8 cellular contexts compared by ENCODE assay signal in genomic region chr12:57631566-57632368, GRCh38. TPM values are rescaled to one million over a fixed set of nuclear protein-coding genes. Genes with fewer than 3 reads are reported as not detected.
A peak's percentile ranks its signal among the peaks of the same experiment; 100 is the strongest.
DNase-seq lines count a peak whose midpoint lies in the region; ATAC-seq lines count a peak whose summit lies in the region.

No MANE protein-coding gene starts in this region.

- no peaks in the 10 kb centered on the region for H3K9me3 Mint-ChIP-seq in activated CD8-positive, alpha-beta memory T cell treated with anti-CD3 and anti-CD28 coated beads, Interleukin-2, amount 10 ng/mL, durations not matched to agents 7 days and 5 days (ENCODE audit: low read depth)
- H3K9me3 Mint-ChIP-seq in activated naive CD4-positive, alpha-beta T cell treated with anti-CD3 and anti-CD28 coated beads, Interleukin-2, amount 50 U/mL, for 72 hours, result no peaks in the 10 kb centered on the region

- peak overlapping the region; percentile 48 for H3K4me3 Mint-ChIP-seq in activated CD8-positive, alpha-beta memory T cell treated with anti-CD3 and anti-CD28 coated beads, Interleukin-2, amount 10 ng/mL, durations not matched to agents 7 days and 5 days

- peaks cover 24% of the 10 kb centered on the region for H3K4me1 ChIP-seq in stomach smooth muscle (ENCODE audit: control insufficient read depth, insufficient read depth, low read length)

- H3K9ac ChIP-seq in stomach smooth muscle (ENCODE audit: low read length in 2 of 2), result peak overlapping the region in 1 of 2 donors; percentile 29

- peaks cover 24 to 43% of the 10 kb centered on the region in 2 donors for H3K27me3 ChIP-seq in stomach smooth muscle (ENCODE audit: control insufficient read depth in 1 of 2, insufficient read depth in 2 of 2, low read length in 2 of 2)

- no peaks in the 10 kb centered on the region for H3K36me3 ChIP-seq in stomach smooth muscle (ENCODE audit: control insufficient read depth in 2 of 2, insufficient read depth in 2 of 2, low read length in 2 of 2)

- no peaks in the 10 kb centered on the region for H3K9me3 ChIP-seq in stomach smooth muscle (ENCODE audit: control insufficient read depth in 2 of 2, low read length in 2 of 2)

- H3K4me1 Mint-ChIP-seq in activated CD8-positive, alpha-beta memory T cell treated with anti-CD3 and anti-CD28 coated beads, Interleukin-2, amount 10 ng/mL, durations not matched to agents 7 days and 5 days, result peaks cover 15% of the 10 kb centered on the region

- no peak for ATAC-seq in activated CD8-positive, alpha-beta memory T cell treated with anti-CD3 and anti-CD28 coated beads, Interleukin-2, amount 10 ng/mL, durations not matched to agents 7 days and 5 days
- peak; percentile 1 to 5 for ATAC-seq in activated naive CD4-positive, alpha-beta T cell treated with anti-CD3 and anti-CD28 coated beads, Interleukin-2, amount 50 U/mL, for 72 hours
- no peak for ATAC-seq in GM21423 (IDR thresholded peaks at IDR 0.05; ENCODE audit: unreplicated experiment)

- CTCF ChIA-PET in activated CD8-positive, alpha-beta memory T cell treated with anti-CD3 and anti-CD28 coated beads, Interleukin-2, amount 10 ng/mL, durations not matched to agents 7 days and 5 days (lab: Charles Lee), result interaction anchor here (1.2 to 6.8 kb wide), 6 partner anchors 9 to 173 kb away, joined by 5 to 59 read pairs (median 12); partner anchors contain the start of gene OS9

- peaks cover 66% of the 10 kb centered on the region for H3K27me3 Mint-ChIP-seq in activated CD8-positive, alpha-beta memory T cell treated with anti-CD3 and anti-CD28 coated beads, Interleukin-2, amount 10 ng/mL, durations not matched to agents 7 days and 5 days

- peak overlapping the region; percentile 44 for H3K4me3 ChIP-seq in iPS-11a (ENCODE audit: low read depth, low read length)
- peak overlapping the region; percentile 53 to 72 for H3K4me3 ChIP-seq in stomach smooth muscle (ENCODE audit: low read length in 2 of 2)

- H3K27ac Mint-ChIP-seq in activated CD8-positive, alpha-beta memory T cell treated with anti-CD3 and anti-CD28 coated beads, Interleukin-2, amount 10 ng/mL, durations not matched to agents 7 days and 5 days, result no peak overlapping the region
- no peak overlapping the region for H3K27ac Mint-ChIP-seq in activated naive CD4-positive, alpha-beta T cell treated with anti-CD3 and anti-CD28 coated beads, Interleukin-2, amount 50 U/mL, for 72 hours

- H3K27ac ChIP-seq in stomach smooth muscle (ENCODE audit: low read length), result no peak overlapping the region

- DNase-seq in activated CD8-positive, alpha-beta memory T cell treated with anti-CD3 and anti-CD28 coated beads, Interleukin-2, amount 10 ng/mL, durations not matched to agents 7 days and 5 days, result no peak
- no peak for DNase-seq in activated CD8-positive, alpha-beta memory T cell treated with anti-CD3 and anti-CD28 coated beads for 24 hours
- no peak for DNase-seq in activated naive CD4-positive, alpha-beta T cell treated with anti-CD3 and anti-CD28 coated beads, Interleukin-2, amount 50 U/mL, for 72 hours (ENCODE audit: low spot score in 2 of 2)
- DNase-seq in activated effector memory CD4-positive, alpha-beta T cell treated with anti-CD3 and anti-CD28 coated beads, Interleukin-2, amount 50 U/mL, for 16 hours, result no peak
- no peak for DNase-seq in H4 (ENCODE audit: low spot score)

- H3K36me3 Mint-ChIP-seq in activated CD8-positive, alpha-beta memory T cell treated with anti-CD3 and anti-CD28 coated beads, Interleukin-2, amount 10 ng/mL, durations not matched to agents 7 days and 5 days, result no peaks in the 10 kb centered on the region
- H3K36me3 Mint-ChIP-seq in activated naive CD4-positive, alpha-beta T cell treated with anti-CD3 and anti-CD28 coated beads, Interleukin-2, amount 50 U/mL, for 72 hours, result no peaks in the 10 kb centered on the region

RNA-seq across cellular contexts. Expression of gene B4GALNT1, which starts 1.2 kb away (rescaled TPM):
- total RNA-seq in activated CD8-positive, alpha-beta memory T cell treated with anti-CD3 and anti-CD28 coated beads, Interleukin-2, amount 10 ng/mL, durations not matched to agents 7 days and 5 days, result 1 to 10 TPM; 2.4 to 8.2 TPM
- total RNA-seq in activated naive CD4-positive, alpha-beta T cell treated with anti-CD3 and anti-CD28 coated beads, Interleukin-2, amount 50 U/mL, for 72 hours, result 1 to 10 TPM; 2.6 to 3.2 TPM
- 64.3 and 77.3 TPM in 2 replicates for total RNA-seq in H4 (2014; rRNA removed; shearing (Covaris generic))

RNA-seq across cellular contexts. Expression of gene ARHGEF25, which starts 20.5 kb away (rescaled TPM):
- under 1 TPM; 0.70 to 0.84 TPM for total RNA-seq in activated CD8-positive, alpha-beta memory T cell treated with anti-CD3 and anti-CD28 coated beads, Interleukin-2, amount 10 ng/mL, durations not matched to agents 7 days and 5 days
- 1 to 10 TPM in 1 of 2 donors, under 1 TPM in 1; 0.68 to 4.8 TPM for total RNA-seq in activated naive CD4-positive, alpha-beta T cell treated with anti-CD3 and anti-CD28 coated beads, Interleukin-2, amount 50 U/mL, for 72 hours
- total RNA-seq in H4 (2014; rRNA removed; shearing (Covaris generic)), result 8.5 and 11.7 TPM in 2 replicates

RNA-seq across cellular contexts. Expression of gene DTX3, which starts 27.1 kb away (rescaled TPM):
- 10 to 100 TPM; 20.8 to 21.2 TPM for total RNA-seq in activated CD8-positive, alpha-beta memory T cell treated with anti-CD3 and anti-CD28 coated beads, Interleukin-2, amount 10 ng/mL, durations not matched to agents 7 days and 5 days
- 10 to 100 TPM; 14.5 to 33.5 TPM for total RNA-seq in activated naive CD4-positive, alpha-beta T cell treated with anti-CD3 and anti-CD28 coated beads, Interleukin-2, amount 50 U/mL, for 72 hours
- total RNA-seq in H4 (2014; rRNA removed; shearing (Covaris generic)), result 7.3 and 10.7 TPM in 2 replicates

RNA-seq across cellular contexts. Expression of gene PIP4K2C, which starts 40.8 kb away (rescaled TPM):
- 10 to 100 TPM; 21.4 to 22.2 TPM for total RNA-seq in activated CD8-positive, alpha-beta memory T cell treated with anti-CD3 and anti-CD28 coated beads, Interleukin-2, amount 10 ng/mL, durations not matched to agents 7 days and 5 days
- total RNA-seq in activated naive CD4-positive, alpha-beta T cell treated with anti-CD3 and anti-CD28 coated beads, Interleukin-2, amount 50 U/mL, for 72 hours, result 10 to 100 TPM; 13.8 to 43.7 TPM
- total RNA-seq in H4 (2014; rRNA removed; shearing (Covaris generic)), result 24.4 and 27.2 TPM in 2 replicates

Comparison
In these comparisons a context has a peak if more than half of its experiments do, and no peak if none do; other contexts are left out.
1. ATAC-seq: peak in activated naive CD4-positive, alpha-beta T cell treated with anti-CD3 and anti-CD28 coated beads, Interleukin-2, amount 50 U/mL, for 72 hours (2 of 2); none in activated CD8-positive, alpha-beta memory T cell treated with anti-CD3 and anti-CD28 coated beads, Interleukin-2, amount 10 ng/mL, durations not matched to agents 7 days and 5 days (single experiment) and GM21423 (single experiment).